Comparison of ENCODE assay signal across 3 cellular contexts in genomic region chr3:65600888-65601287, GRCh38.
TF ChIP-seq lines count a peak whose summit lies in the region.

No MANE protein-coding gene starts in this region.

TF ChIP-seq in HepG2, 621 proteins besides CTCF, POLR2A, EP300 and RAD21:
- TF ChIP-seq SPEN (CRISPR knock-in tag; IDR thresholded peaks at IDR 0.05; ENCODE audit: low read depth) = no peak
- no peak for TF ChIP-seq ZNF644 (CRISPR knock-in tag; IDR thresholded peaks at IDR 0.05; ENCODE audit: low read depth)
- peak; percentile 97 to 99 for TF ChIP-seq MAFK (conservative IDR thresholded peaks at IDR 0.05 in 1 of 2, IDR thresholded peaks at IDR 0.05 in 1 of 2; ENCODE audit: low read length in 2 of 2)
- TF ChIP-seq ZFP41 (CRISPR knock-in tag; IDR thresholded peaks at IDR 0.05; ENCODE audit: borderline replicate concordance) = no peak
- no peak for TF ChIP-seq ZNF790 (CRISPR knock-in tag; IDR thresholded peaks at IDR 0.05; ENCODE audit: borderline replicate concordance)
- no peak for TF ChIP-seq EHMT2 (IDR thresholded peaks at IDR 0.05; ENCODE audit: borderline replicate concordance, low read depth, low read length)
- TF ChIP-seq RARG (CRISPR knock-in tag; IDR thresholded peaks at IDR 0.05; ENCODE audit: low read depth) = no peak
- TF ChIP-seq XRCC5 (optimal IDR thresholded peaks at IDR 0.05; ENCODE audit: low read length) = no peak
- no peak for TF ChIP-seq U2AF1 (optimal IDR thresholded peaks at IDR 0.05; ENCODE audit: low read depth, low read length)
- TF ChIP-seq ZNF296 (CRISPR knock-in tag; conservative IDR thresholded peaks at IDR 0.05) = no peak
- TF ChIP-seq ARNTL (CRISPR knock-in tag; IDR thresholded peaks at IDR 0.05) = no peak
- TF ChIP-seq ZMAT5 (CRISPR knock-in tag; IDR thresholded peaks at IDR 0.05; ENCODE audit: borderline replicate concordance, low read depth) = no peak
- no peak for TF ChIP-seq ZNF570 (CRISPR knock-in tag; IDR thresholded peaks at IDR 0.05; ENCODE audit: borderline replicate concordance)
- no peak for TF ChIP-seq MED13 (CRISPR knock-in tag; IDR thresholded peaks at IDR 0.05)
- TF ChIP-seq MAFF (IDR thresholded peaks at IDR 0.05; ENCODE audit: low read depth, low read length) = peak; percentile 98

TF ChIP-seq in IMR-90, 13 proteins besides CTCF, POLR2A, EP300 and RAD21:
- TF ChIP-seq MAZ (IDR thresholded peaks at IDR 0.05; ENCODE audit: borderline replicate concordance, low read depth, low read length) (no peak), MAFK (IDR thresholded peaks at IDR 0.05; ENCODE audit: low read depth, low read length) (peak; percentile 97)

TF ChIP-seq in H1, 55 proteins besides CTCF, POLR2A, EP300 and RAD21:
- TF ChIP-seq MAFK (IDR thresholded peaks at IDR 0.05; ENCODE audit: low read depth, low read length) (peak; percentile 93), CBX5 (IDR thresholded peaks at IDR 0.05; ENCODE audit: low read depth, low read length) (no peak)
